Comparison of ENCODE assay signal across 9 cellular contexts in the genomic region with DNA sequence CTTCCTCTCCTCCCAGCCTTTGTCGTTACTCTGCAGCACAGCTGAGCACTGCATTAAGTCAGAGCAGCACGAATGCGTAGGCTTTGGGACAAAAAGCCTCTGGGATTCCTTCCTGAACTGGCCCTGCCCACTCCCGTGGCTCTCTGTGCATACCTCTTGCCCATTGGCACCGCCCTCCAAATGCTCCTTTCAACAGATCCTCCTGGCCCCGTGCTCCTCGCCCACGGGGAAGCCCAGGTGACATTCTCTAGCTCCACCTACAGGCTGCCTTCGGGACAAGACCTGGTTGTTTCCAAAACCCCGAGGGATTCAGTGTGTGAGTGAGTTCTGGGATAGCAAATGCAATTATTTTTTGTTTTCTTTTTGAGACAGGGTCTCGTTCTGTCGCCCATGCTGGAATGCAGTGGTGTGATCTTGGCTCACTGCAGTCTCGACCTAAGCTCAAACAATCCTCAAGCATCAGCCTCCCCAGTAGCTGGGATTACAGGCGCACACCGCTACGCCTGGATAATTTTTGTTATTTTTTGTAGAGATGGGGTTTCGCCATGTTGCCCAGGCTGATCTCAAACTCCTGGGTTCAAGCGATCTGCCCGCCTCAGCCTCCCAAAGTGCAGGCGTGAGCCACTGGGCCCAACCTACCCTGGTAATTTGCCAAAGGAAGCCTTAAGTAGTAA. TPM values are rescaled to one million over a fixed set of nuclear protein-coding genes. Genes with fewer than 3 reads are reported as not detected.
DNase-seq lines count a peak whose midpoint lies in the region; ATAC-seq and TF ChIP-seq lines count a peak whose summit lies in the region.
"Had no signal": no experiment of that assay in that cellular context is flagged by ENCODE, and none has a peak within 500 bp of the region (broad histone marks: within the 10 kb centered on the region; RNA-seq: fewer than 3 reads in every experiment).

No MANE protein-coding gene starts in this region.

- H3K4me3 Mint-ChIP-seq in endothelial cell (ENCODE audit: unreplicated experiment) (peak overlapping the region; percentile 75), mesothelial cell of epicardium (peak overlapping the region; percentile 41)

- DNase-seq in Caki2 (ENCODE audit: low read depth) (peak; percentile 85), NCI-H774 (lab: John Stamatoyannopoulos, UW) (peak; percentile 79), endothelial cell (ENCODE audit: low spot score) (peak; percentile 81), mesothelial cell of epicardium (ENCODE audit: low spot score in 2 of 2, unreplicated experiment in 2 of 2) (peak; percentile 70 to 82)
- peak; percentile 37 for DNase-seq in activated CD8-positive, alpha-beta memory T cell treated with anti-CD3 and anti-CD28 coated beads, Interleukin-2, amount 50 U/mL, for 1 hour (ENCODE audit: extremely low read depth)
- peak; percentile 42 to 53 for DNase-seq in stimulated activated CD8-positive, alpha-beta memory T cell treated with anti-CD3 and anti-CD28 coated beads, Interleukin-15, amount 100 ng/mL, for 48 hours (ENCODE audit: low read depth in 2 of 2)

- H3K27ac Mint-ChIP-seq in endothelial cell (ENCODE audit: unreplicated experiment): peak overlapping the region; percentile 55
- H3K27ac Mint-ChIP-seq in mesothelial cell of epicardium: peak overlapping the region; percentile 67

- H3K4me1 Mint-ChIP-seq in endothelial cell (ENCODE audit: unreplicated experiment) (peaks cover 4% of the 10 kb centered on the region), mesothelial cell of epicardium (peaks cover 4% of the 10 kb centered on the region)

- H3K9me3 Mint-ChIP-seq in endothelial cell (ENCODE audit: unreplicated experiment) (no peaks in the 10 kb centered on the region), mesothelial cell of epicardium (no peaks in the 10 kb centered on the region)

- peaks cover 18% of the 10 kb centered on the region for H3K36me3 Mint-ChIP-seq in endothelial cell (ENCODE audit: low read depth, unreplicated experiment)
- peaks cover 17% of the 10 kb centered on the region for H3K36me3 Mint-ChIP-seq in mesothelial cell of epicardium

- in situ Hi-C loops in Caki2 (cut with HindIII; ENCODE audit: low pct_unique_long_range_greater_than_20kb, low sequenced_read_pairs): no loop called here

- H3K27me3 Mint-ChIP-seq in endothelial cell (ENCODE audit: unreplicated experiment): no peaks in the 10 kb centered on the region
- H3K27me3 Mint-ChIP-seq in mesothelial cell of epicardium (ENCODE audit: low read depth): peaks cover 2% of the 10 kb centered on the region

- ATAC-seq in HG03378 (IDR thresholded peaks at IDR 0.05; ENCODE audit: unreplicated experiment) (peak; percentile 61), GM21515 (IDR thresholded peaks at IDR 0.05; ENCODE audit: unreplicated experiment) (no peak)

- TF ChIP-seq CTCF in endothelial cell (IDR thresholded peaks at IDR 0.05; ENCODE audit: unreplicated experiment) (peak; percentile 82), mesothelial cell of epicardium (IDR thresholded peaks at IDR 0.05; ENCODE audit: unreplicated experiment) (peak; percentile 75)

RNA-seq across cellular contexts. Expression of a gene that starts 17.9 kb away (rescaled TPM):
- total RNA-seq in Caki2 (2014; rRNA removed; shearing (Covaris generic); ENCODE audit: low replicate concordance): not detected in 2 replicates
- total RNA-seq in endothelial cell (ENCODE audit: unreplicated experiment): not detected
- not detected in 3 replicates for total RNA-seq in mesothelial cell of epicardium

RNA-seq across cellular contexts. Expression of a gene that starts 31.9 kb away (rescaled TPM):
- total RNA-seq in Caki2 (2014; rRNA removed; shearing (Covaris generic); ENCODE audit: low replicate concordance): not detected in 2 replicates
- total RNA-seq in endothelial cell (ENCODE audit: unreplicated experiment): not detected
- total RNA-seq in mesothelial cell of epicardium: not detected in 3 replicates
- total RNA-seq: activated CD8-positive, alpha-beta memory T cell treated with anti-CD3 and anti-CD28 coated beads for 36 hours had no signal
